22 cellular contexts compared by ENCODE assay signal in genomic region chr2:14313351-14313750, GRCh38.
"Had no signal": no experiment of that assay in that cellular context is flagged by ENCODE, and none has a peak within 500 bp of the region (broad histone marks: within the 10 kb centered on the region; RNA-seq: fewer than 3 reads in every experiment).

No MANE protein-coding gene starts in this region.

- H3K36me3 ChIP-seq: SJSA1 had no signal

- DNase-seq: Kasumi-1, MM.1S, NCI-H1092 treated with DMSO at 0.1 percent for 48 hours, NCI-H1436, NCI-H187, NCI-H2029, NCI-H2081 treated with DMSO at 0.1 percent for 48 hours, NCI-H2171 treated with DMSO at 0.1 percent for 48 hours, NCI-H345, NCI-H446 treated with DMSO at 0.1 percent for 48 hours, NCI-H510A treated with DMSO at 0.1 percent for 48 hours, NCI-H69, NCI-H774, Right ventricle myocardium superior, RPMI8226, SIG-M5, SW 1271 had no signal

- H3K27me3 Mint-ChIP-seq: IgD-negative memory B cell had no signal

- H3K4me3 Mint-ChIP-seq: IgD-negative memory B cell had no signal

- H3K27me3 ChIP-seq: SJSA1 had no signal

- H3K4me1 Mint-ChIP-seq: IgD-negative memory B cell had no signal

- H3K36me3 Mint-ChIP-seq: IgD-negative memory B cell had no signal

- H3K4me3 ChIP-seq: K562, SJSA1 had no signal

- ATAC-seq: K562 had no signal

- H3K4me1 ChIP-seq: SJSA1 had no signal

- H3K27ac ChIP-seq: HL-60, KMS-11, SJSA1 had no signal

- H3K27ac Mint-ChIP-seq: IgD-negative memory B cell had no signal
